Comparison of ENCODE assay signal across 8 cellular contexts in genomic region chr1:153532161-153532560, GRCh38. TPM values are rescaled to one million over a fixed set of nuclear protein-coding genes. Genes with fewer than 3 reads are reported as not detected.
DNase-seq lines count a peak whose midpoint lies in the region; ATAC-seq and TF ChIP-seq lines count a peak whose summit lies in the region.

No MANE protein-coding gene starts in this region.

- peak overlapping the region; percentile 56; the same call in 1 of the 2 replicates for H3K4me2 ChIP-seq in MM.1S (ENCODE audit: low read depth, low read length)
- H3K4me2 ChIP-seq in smooth muscle cell, result no peak overlapping the region

- no peaks in the 10 kb centered on the region for H3K79me2 ChIP-seq in MM.1S (ENCODE audit: low read length)
- H3K79me2 ChIP-seq in smooth muscle cell (ENCODE audit: low read depth), result peaks cover 10% of the 10 kb centered on the region

- no peaks in the 10 kb centered on the region for H3K9me2 ChIP-seq in MM.1S (replicated peaks; ENCODE audit: insufficient read depth, low read length)

- peaks cover 6% of the 10 kb centered on the region for H3K36me3 ChIP-seq in CD4-positive, CD25-positive, alpha-beta regulatory T cell (ENCODE audit: control insufficient read depth, insufficient read depth, low read length)
- H3K36me3 ChIP-seq in MM.1S (replicated peaks; ENCODE audit: insufficient read depth, low read length) (no peaks in the 10 kb centered on the region), mucosa of stomach (ENCODE audit: control insufficient read depth, insufficient read depth, low read length) (peaks cover 14% of the 10 kb centered on the region), smooth muscle cell (ENCODE audit: low read depth) (no peaks in the 10 kb centered on the region), MG63 (peaks cover 31% of the 10 kb centered on the region)

- H3K4me3 ChIP-seq in CD4-positive, CD25-positive, alpha-beta regulatory T cell (ENCODE audit: low read depth, low read length), result peak overlapping the region; percentile 59
- H3K4me3 ChIP-seq in MM.1S (ENCODE audit: low read length), result 0 out of 2 replicates have a peak overlapping the region, but pooled peaks have one; percentile 25
- H3K4me3 ChIP-seq in mucosa of stomach (ENCODE audit: low read length), result no peak overlapping the region
- H3K4me3 ChIP-seq in smooth muscle cell, result no peak overlapping the region
- no peak overlapping the region for H3K4me3 ChIP-seq in MG63

- H3K9ac ChIP-seq in MM.1S (ENCODE audit: low read length) (no peak overlapping the region), mucosa of stomach (ENCODE audit: low read length) (peak overlapping the region; percentile 99), smooth muscle cell (ENCODE audit: low read depth) (no peak overlapping the region)

- H3K27ac Mint-ChIP-seq in CD4-positive, CD25-positive, alpha-beta regulatory T cell, result peak overlapping the region; percentile 96 to 97 (median 97)
- peak overlapping the region; percentile 91 for H3K27ac Mint-ChIP-seq in activated naive CD4-positive, alpha-beta T cell treated with anti-CD3 and anti-CD28 coated beads, Interleukin-2, amount 50 U/mL, for 24 hours

- peak overlapping the region; percentile 75 for H2AFZ ChIP-seq in MM.1S (ENCODE audit: low read length)
- H2AFZ ChIP-seq in smooth muscle cell (ENCODE audit: low read depth), result no peak overlapping the region

- no peaks in the 10 kb centered on the region for H3K9me3 ChIP-seq in CD4-positive, CD25-positive, alpha-beta regulatory T cell (ENCODE audit: control insufficient read depth in 2 of 2, low read length in 2 of 2)
- no peaks in the 10 kb centered on the region for H3K9me3 ChIP-seq in MM.1S (replicated peaks; ENCODE audit: insufficient read depth, low read length)
- no peaks in the 10 kb centered on the region for H3K9me3 ChIP-seq in mucosa of stomach (ENCODE audit: control insufficient read depth, low read length)
- H3K9me3 ChIP-seq in smooth muscle cell (replicated peaks; ENCODE audit: low read depth), result no peaks in the 10 kb centered on the region
- no peaks in the 10 kb centered on the region for H3K9me3 ChIP-seq in MG63

- no peaks in the 10 kb centered on the region for H3K27me3 ChIP-seq in CD4-positive, CD25-positive, alpha-beta regulatory T cell (ENCODE audit: control insufficient read depth, insufficient read depth, low read length)
- H3K27me3 ChIP-seq in MM.1S (replicated peaks; ENCODE audit: insufficient read depth, low read length), result no peaks in the 10 kb centered on the region
- H3K27me3 ChIP-seq in mucosa of stomach (ENCODE audit: control insufficient read depth, insufficient read depth, low read length), result no peaks in the 10 kb centered on the region
- H3K27me3 ChIP-seq in smooth muscle cell (ENCODE audit: low read depth), result no peaks in the 10 kb centered on the region
- H3K27me3 ChIP-seq in MG63, result no peaks in the 10 kb centered on the region

- peak; percentile 44 to 46 for ATAC-seq in CD4-positive, CD25-positive, alpha-beta regulatory T cell (ENCODE audit: low read depth in 2 of 2)
- no peak for ATAC-seq in HG02798 (IDR thresholded peaks at IDR 0.05; ENCODE audit: poor library complexity, unreplicated experiment)

- no peaks in the 10 kb centered on the region for H3K9me3 Mint-ChIP-seq in CD4-positive, CD25-positive, alpha-beta regulatory T cell
- H3K9me3 Mint-ChIP-seq in activated naive CD4-positive, alpha-beta T cell treated with anti-CD3 and anti-CD28 coated beads, Interleukin-2, amount 50 U/mL, for 24 hours, result no peaks in the 10 kb centered on the region

- H3K36me3 Mint-ChIP-seq in CD4-positive, CD25-positive, alpha-beta regulatory T cell, result peaks cover 9% of the 10 kb centered on the region
- H3K36me3 Mint-ChIP-seq in activated naive CD4-positive, alpha-beta T cell treated with anti-CD3 and anti-CD28 coated beads, Interleukin-2, amount 50 U/mL, for 24 hours, result peaks cover 2% of the 10 kb centered on the region

- H3K4me1 Mint-ChIP-seq in CD4-positive, CD25-positive, alpha-beta regulatory T cell, result peaks cover 19 to 64% (median 51%) of the 10 kb centered on the region in 4 donors
- peaks cover 62% of the 10 kb centered on the region for H3K4me1 Mint-ChIP-seq in activated naive CD4-positive, alpha-beta T cell treated with anti-CD3 and anti-CD28 coated beads, Interleukin-2, amount 50 U/mL, for 24 hours

- peak; percentile 30 to 86 (median 38) for DNase-seq in CD4-positive, CD25-positive, alpha-beta regulatory T cell
- DNase-seq in MM.1S (no peak), smooth muscle cell (lab: John Stamatoyannopoulos, UW; ENCODE audit: unreplicated experiment) (no peak), MG63 (no peak), NCI-H510A (lab: John Stamatoyannopoulos, UW) (no peak)

- peaks cover 56% of the 10 kb centered on the region for H3K4me1 ChIP-seq in CD4-positive, CD25-positive, alpha-beta regulatory T cell (ENCODE audit: control insufficient read depth, insufficient read depth, low read length, poor library complexity, severe bottlenecking)
- H3K4me1 ChIP-seq in MM.1S (ENCODE audit: low read length) (peaks cover 9% of the 10 kb centered on the region), mucosa of stomach (ENCODE audit: control insufficient read depth, insufficient read depth, low read length) (peaks cover 46% of the 10 kb centered on the region), smooth muscle cell (ENCODE audit: low read depth) (peaks cover 10% of the 10 kb centered on the region)

- H3K4me3 Mint-ChIP-seq in CD4-positive, CD25-positive, alpha-beta regulatory T cell, result peak overlapping the region; percentile 93 to 99 (median 96)
- H3K4me3 Mint-ChIP-seq in activated naive CD4-positive, alpha-beta T cell treated with anti-CD3 and anti-CD28 coated beads, Interleukin-2, amount 50 U/mL, for 24 hours, result peak overlapping the region; percentile 79

- peaks cover 4% of the 10 kb centered on the region for H3K27me3 Mint-ChIP-seq in CD4-positive, CD25-positive, alpha-beta regulatory T cell
- H3K27me3 Mint-ChIP-seq in activated naive CD4-positive, alpha-beta T cell treated with anti-CD3 and anti-CD28 coated beads, Interleukin-2, amount 50 U/mL, for 24 hours, result no peaks in the 10 kb centered on the region

- TF ChIP-seq CTCF in MM.1S (IDR thresholded peaks at IDR 0.05; ENCODE audit: low read length), result no peak
- no peak for TF ChIP-seq CTCF in smooth muscle cell (IDR thresholded peaks at IDR 0.05; ENCODE audit: borderline replicate concordance, insufficient read depth, poor library complexity, severe bottlenecking)

- no peaks in the 10 kb centered on the region for H4K20me1 ChIP-seq in MM.1S (ENCODE audit: insufficient read depth, low read length)
- H4K20me1 ChIP-seq in smooth muscle cell (ENCODE audit: low read depth), result peaks cover 6% of the 10 kb centered on the region

- H3F3A ChIP-seq in MM.1S (ENCODE audit: insufficient read depth, low read length), result no peaks in the 10 kb centered on the region
- peaks cover 13% of the 10 kb centered on the region for H3F3A ChIP-seq in smooth muscle cell (ENCODE audit: low read depth)

- H3K27ac ChIP-seq in CD4-positive, CD25-positive, alpha-beta regulatory T cell (ENCODE audit: insufficient read depth, low read length, poor library complexity, severe bottlenecking), result peak overlapping the region; percentile 96
- no peak overlapping the region for H3K27ac ChIP-seq in MM.1S (ENCODE audit: low read length)
- H3K27ac ChIP-seq in smooth muscle cell (ENCODE audit: low read depth), result no peak overlapping the region

RNA-seq across cellular contexts. Expression of gene S100A6, which starts 3.6 kb away (rescaled TPM):
- 304 TPM for total RNA-seq in CD4-positive, CD25-positive, alpha-beta regulatory T cell
- 1,000 to 10,000 TPM in 2 of 4 donors, 100 to 1,000 TPM in 2; 660 to 1,174 (median 946) TPM for polyA plus RNA-seq in CD4-positive, CD25-positive, alpha-beta regulatory T cell
- total RNA-seq in smooth muscle cell, result 410 and 499 TPM in 2 replicates
- polyA plus RNA-seq in smooth muscle cell, result 1,358 and 1,471 TPM in 2 replicates
- total RNA-seq in MG63 (2014; rRNA removed; shearing (Covaris generic); ENCODE audit: low replicate concordance), result 474 and 904 TPM in 2 replicates

RNA-seq across cellular contexts. Expression of gene S100A5, which starts 8.6 kb away (rescaled TPM):
- total RNA-seq in CD4-positive, CD25-positive, alpha-beta regulatory T cell, result 1.8 TPM
- polyA plus RNA-seq in CD4-positive, CD25-positive, alpha-beta regulatory T cell, result 1 to 10 TPM; 1.2 to 3.0 (median 1.7) TPM
- total RNA-seq in smooth muscle cell, result 1.6 and 5.7 TPM in 2 replicates
- 4.8 and 6.2 TPM in 2 replicates for polyA plus RNA-seq in smooth muscle cell
- not detected in 2 replicates for total RNA-seq in MG63 (2014; rRNA removed; shearing (Covaris generic); ENCODE audit: low replicate concordance)

RNA-seq across cellular contexts. Expression of gene S100A4, which starts 13.4 kb away (rescaled TPM):
- total RNA-seq in CD4-positive, CD25-positive, alpha-beta regulatory T cell, result 928 TPM
- polyA plus RNA-seq in CD4-positive, CD25-positive, alpha-beta regulatory T cell, result 1,000 to 10,000 TPM; 2,534 to 4,309 (median 3,364) TPM
- total RNA-seq in smooth muscle cell, result 1,139 and 1,222 TPM in 2 replicates
- polyA plus RNA-seq in smooth muscle cell, result 1,491 and 1,802 TPM in 2 replicates
- 438 and 702 TPM in 2 replicates for total RNA-seq in MG63 (2014; rRNA removed; shearing (Covaris generic); ENCODE audit: low replicate concordance)

RNA-seq across cellular contexts. Expression of gene S100A3, which starts 16.9 kb away (rescaled TPM):
- not detected for total RNA-seq in CD4-positive, CD25-positive, alpha-beta regulatory T cell
- not detected for polyA plus RNA-seq in CD4-positive, CD25-positive, alpha-beta regulatory T cell
- total RNA-seq in smooth muscle cell, result 11.2 and 13.9 TPM in 2 replicates
- polyA plus RNA-seq in smooth muscle cell, result 18.0 and 19.8 TPM in 2 replicates
- total RNA-seq in MG63 (2014; rRNA removed; shearing (Covaris generic); ENCODE audit: low replicate concordance), result 0.81 and 3.4 TPM in 2 replicates

RNA-seq across cellular contexts. Expression of gene S100A2, which starts 33.5 kb away (rescaled TPM):
- total RNA-seq in CD4-positive, CD25-positive, alpha-beta regulatory T cell, result not detected
- not detected for polyA plus RNA-seq in CD4-positive, CD25-positive, alpha-beta regulatory T cell
- total RNA-seq in smooth muscle cell, result 2.3 and 7.3 TPM in 2 replicates
- 16.6 and 20.4 TPM in 2 replicates for polyA plus RNA-seq in smooth muscle cell
- 29.6 and 34.8 TPM in 2 replicates for total RNA-seq in MG63 (2014; rRNA removed; shearing (Covaris generic); ENCODE audit: low replicate concordance)

Comparison
In these comparisons a context has a peak if more than half of its experiments do, and no peak if none do; other contexts are left out.
1. DNase-seq: peak in CD4-positive, CD25-positive, alpha-beta regulatory T cell (3 of 3); none in MM.1S (single experiment), smooth muscle cell (single experiment), MG63 (single experiment) and NCI-H510A (single experiment).
2. H3K4me3 ChIP-seq: peak in CD4-positive, CD25-positive, alpha-beta regulatory T cell (single experiment) and MM.1S (single experiment); none in mucosa of stomach (single experiment), smooth muscle cell (single experiment) and MG63 (single experiment).